Comparison of ENCODE assay signal across 1 cellular context in genomic region chr5:127072861-127073846, GRCh38.
A peak's percentile ranks its signal among the peaks of the same experiment; 100 is the strongest.
TF ChIP-seq lines count a peak whose summit lies in the region.

Gene C5orf63 (minus strand): TSS chr5:127073502. CDS start chr5:127058995, 14,507 bp downstream.

TF ChIP-seq in HepG2, 621 proteins besides CTCF, POLR2A, EP300 and RAD21 (continued from another document and continues in another):
- TF ChIP-seq SNRNP70 (IDR thresholded peaks at IDR 0.05; ENCODE audit: low read depth, low read length), result no peak
- peak; percentile 85 for TF ChIP-seq TFDP2 (CRISPR knock-in tag; IDR thresholded peaks at IDR 0.05)
- TF ChIP-seq SIN3B (IDR thresholded peaks at IDR 0.05; ENCODE audit: low read length), result no peak
- TF ChIP-seq ZNF180 (CRISPR knock-in tag; IDR thresholded peaks at IDR 0.05; ENCODE audit: borderline replicate concordance, low read depth), result no peak
- no peak for TF ChIP-seq PRDM4 (CRISPR knock-in tag; IDR thresholded peaks at IDR 0.05; ENCODE audit: borderline replicate concordance)
- TF ChIP-seq ZNF407 (CRISPR knock-in tag; IDR thresholded peaks at IDR 0.05; ENCODE audit: not compliant biosample characterization), result no peak
- TF ChIP-seq CREB1 (IDR thresholded peaks at IDR 0.05), result no peak
- TF ChIP-seq CREB1 (CRISPR knock-in tag; IDR thresholded peaks at IDR 0.05), result no peak
- no peak for TF ChIP-seq RFXAP (CRISPR knock-in tag; IDR thresholded peaks at IDR 0.05; ENCODE audit: borderline replicate concordance)
- no peak for TF ChIP-seq CREBL2 (CRISPR knock-in tag; IDR thresholded peaks at IDR 0.05; ENCODE audit: borderline replicate concordance)
- peak; percentile 83; the same call in 1 of the 2 replicates for TF ChIP-seq ZNF678 (CRISPR knock-in tag; IDR thresholded peaks at IDR 0.05)
- no peak for TF ChIP-seq CENPT (CRISPR knock-in tag; IDR thresholded peaks at IDR 0.05; ENCODE audit: low read depth)
- 0 out of 2 replicates have a peak, but pooled peaks have one; percentile 28 for TF ChIP-seq SNAPC4 (CRISPR knock-in tag; IDR thresholded peaks at IDR 0.05)
- 0 out of 2 replicates have a peak, but pooled peaks have one; percentile 6 for TF ChIP-seq ARID3A (IDR thresholded peaks at IDR 0.05; ENCODE audit: low read depth, low read length)
- 0 out of 2 replicates have a peak, but pooled peaks have one; percentile 66 for TF ChIP-seq ZNF224 (CRISPR knock-in tag; IDR thresholded peaks at IDR 0.05)
- peak; percentile 80 for TF ChIP-seq GATAD1 (CRISPR knock-in tag; IDR thresholded peaks at IDR 0.05)
- no peak for TF ChIP-seq HNF4A (CRISPR knock-in tag; IDR thresholded peaks at IDR 0.05)
- TF ChIP-seq FOXK1 (CRISPR knock-in tag; IDR thresholded peaks at IDR 0.05; ENCODE audit: borderline replicate concordance, low read depth), result peak; percentile 48; the same call in 1 of the 2 replicates
- peak; percentile 81 for TF ChIP-seq ELF3 (CRISPR knock-in tag; IDR thresholded peaks at IDR 0.05)
- peak; percentile 64; the same call in 1 of the 2 replicates for TF ChIP-seq KAT7 (CRISPR knock-in tag; IDR thresholded peaks at IDR 0.05; ENCODE audit: borderline replicate concordance)
- no peak for TF ChIP-seq JUND (CRISPR knock-in tag; IDR thresholded peaks at IDR 0.05)
- TF ChIP-seq NFATC3 (CRISPR knock-in tag; IDR thresholded peaks at IDR 0.05), result no peak
- peak; percentile 69 for TF ChIP-seq ZSCAN9 (CRISPR knock-in tag; IDR thresholded peaks at IDR 0.05; ENCODE audit: borderline replicate concordance)
- peak; percentile 87 for TF ChIP-seq ZSCAN21 (CRISPR knock-in tag; IDR thresholded peaks at IDR 0.05; ENCODE audit: borderline replicate concordance)
- no peak; the same call in 1 of the 2 replicates for TF ChIP-seq SOX5 (CRISPR knock-in tag; IDR thresholded peaks at IDR 0.05; ENCODE audit: borderline replicate concordance)
- no peak for TF ChIP-seq ZFYVE20 (CRISPR knock-in tag; IDR thresholded peaks at IDR 0.05; ENCODE audit: borderline replicate concordance, low read depth)
- TF ChIP-seq ATF2 (CRISPR knock-in tag; IDR thresholded peaks at IDR 0.05), result peak; percentile 33; the same call in 1 of the 2 replicates
- no peak for TF ChIP-seq REXO4 (CRISPR knock-in tag; IDR thresholded peaks at IDR 0.05; ENCODE audit: borderline replicate concordance)
- no peak for TF ChIP-seq ZNF576 (CRISPR knock-in tag; IDR thresholded peaks at IDR 0.05)
